ENCODE assay signal across 8 cellular contexts in the genomic region with DNA sequence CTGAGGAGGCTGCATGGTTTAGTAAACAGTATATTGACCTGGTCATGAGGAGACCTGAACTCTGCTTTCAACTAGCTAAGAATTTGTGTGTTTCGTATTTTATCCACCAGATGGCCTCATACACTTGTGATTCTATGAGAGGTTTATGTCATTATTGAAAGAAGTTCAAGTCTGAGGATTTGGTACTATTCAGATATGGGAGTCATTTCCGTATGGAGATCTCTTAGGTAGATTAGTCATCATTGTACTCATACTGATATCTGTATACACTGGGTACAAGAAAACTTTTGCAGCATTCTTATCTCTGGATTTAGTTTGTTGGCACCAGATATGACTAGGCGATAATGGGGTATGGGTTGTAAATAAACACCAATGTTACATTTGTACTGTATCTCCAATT. TPM values are rescaled to one million over a fixed set of nuclear protein-coding genes. Genes with fewer than 3 reads are reported as not detected.
DNase-seq lines count a peak whose midpoint lies in the region; ATAC-seq and TF ChIP-seq lines count a peak whose summit lies in the region.

No MANE protein-coding gene starts in this region.

- TF ChIP-seq CTCF in epithelial cell of proximal tubule (conservative IDR thresholded peaks at IDR 0.05; ENCODE audit: low read depth, low read length): peak; percentile 61

- peaks cover 6 to 88% (median 42%) of the 10 kb centered on the region in 3 donors for H3K36me3 Mint-ChIP-seq in naive thymus-derived CD8-positive, alpha-beta T cell

- POLR2A ChIA-PET in naive thymus-derived CD8-positive, alpha-beta T cell (lab: Charles Lee): interaction anchor here (0.7 kb wide), 1 partner anchor 245 kb away, joined by 3 read pairs; no protein-coding TSS in a partner anchor

- in situ Hi-C loops in SK-MEL-5 (cut with HindIII; ENCODE audit: low pct_unique_long_range_greater_than_20kb, low sequenced_read_pairs): no loop called here

- peak overlapping the region in 1 of 10 donors; percentile 3 for H3K27ac Mint-ChIP-seq in naive thymus-derived CD8-positive, alpha-beta T cell

- H3K4me3 Mint-ChIP-seq in naive thymus-derived CD8-positive, alpha-beta T cell: no peak overlapping the region

- DNase-seq in DMS153 treated with DMSO at 0.1 percent for 48 hours (lab: John Stamatoyannopoulos, UW; ENCODE audit: unreplicated experiment) (peak; percentile 61), MV-4-11 (lab: John Stamatoyannopoulos, UW) (peak; percentile 75), SK-MEL-5 (ENCODE audit: low read depth, low spot score) (peak; percentile 80), epithelial cell of proximal tubule (ENCODE audit: low read depth) (peak; percentile 42)
- DNase-seq in naive thymus-derived CD8-positive, alpha-beta T cell: peak in 4 of 10 donors; percentile 9 to 56 (median 50)
- no peak for DNase-seq in NK-92 treated with Interleukin-12 subunit alpha and Interleukin-12 subunit beta, amount 100 ng/mL, for 24 hours (lab: John Stamatoyannopoulos, UW)

- peaks cover 3 to 6% (median 5%) of the 10 kb centered on the region in 4 donors for H3K4me1 Mint-ChIP-seq in naive thymus-derived CD8-positive, alpha-beta T cell

- ATAC-seq in GM21723 (IDR thresholded peaks at IDR 0.05; ENCODE audit: unreplicated experiment) (peak; percentile 65), HG03097 (IDR thresholded peaks at IDR 0.05; ENCODE audit: low FRiP score, unreplicated experiment) (no peak)
- ATAC-seq in naive thymus-derived CD8-positive, alpha-beta T cell: peak; percentile 39 to 41

- no peaks in the 10 kb centered on the region for H3K9me3 Mint-ChIP-seq in naive thymus-derived CD8-positive, alpha-beta T cell

- no peak overlapping the region for H3K4me3 ChIP-seq in epithelial cell of proximal tubule (ENCODE audit: low read depth, low read length)

- no peaks in the 10 kb centered on the region for H3K27me3 Mint-ChIP-seq in naive thymus-derived CD8-positive, alpha-beta T cell

RNA-seq across cellular contexts. Expression of a gene that starts 26.6 kb away (rescaled TPM):
- total RNA-seq in SK-MEL-5 (2014; rRNA removed; shearing (Covaris generic)): 35.2 and 38.8 TPM in 2 replicates
- polyA plus RNA-seq in SK-MEL-5 (2015; cell fraction: cytosol; rRNA removed): 28.3 and 37.7 TPM in 2 replicates
- 7.4 and 10.5 TPM in 2 replicates for polyA plus RNA-seq in SK-MEL-5 (2015; cell fraction: nucleus; rRNA removed)
- 16.6 and 20.6 TPM in 2 replicates for total RNA-seq in epithelial cell of proximal tubule
- total RNA-seq in naive thymus-derived CD8-positive, alpha-beta T cell: 10 to 100 TPM; 23.5 to 24.3 TPM
- 10 to 100 TPM; 15.8 to 17.6 (median 16.3) TPM for polyA plus RNA-seq in naive thymus-derived CD8-positive, alpha-beta T cell

RNA-seq across cellular contexts. Expression of a gene that starts 43.2 kb away (rescaled TPM):
- 38.7 and 40.7 TPM in 2 replicates for total RNA-seq in SK-MEL-5 (2014; rRNA removed; shearing (Covaris generic))
- 26.3 and 31.3 TPM in 2 replicates for polyA plus RNA-seq in SK-MEL-5 (2015; cell fraction: cytosol; rRNA removed)
- polyA plus RNA-seq in SK-MEL-5 (2015; cell fraction: nucleus; rRNA removed): 47.6 and 52.7 TPM in 2 replicates
- total RNA-seq in epithelial cell of proximal tubule: 26.2 and 32.9 TPM in 2 replicates
- total RNA-seq in naive thymus-derived CD8-positive, alpha-beta T cell: 10 to 100 TPM; 38.4 to 39.4 TPM
- 10 to 100 TPM; 62.7 to 73.1 (median 71.1) TPM for polyA plus RNA-seq in naive thymus-derived CD8-positive, alpha-beta T cell
